Comparison of ENCODE assay signal across 10 cellular contexts in the genomic region with DNA sequence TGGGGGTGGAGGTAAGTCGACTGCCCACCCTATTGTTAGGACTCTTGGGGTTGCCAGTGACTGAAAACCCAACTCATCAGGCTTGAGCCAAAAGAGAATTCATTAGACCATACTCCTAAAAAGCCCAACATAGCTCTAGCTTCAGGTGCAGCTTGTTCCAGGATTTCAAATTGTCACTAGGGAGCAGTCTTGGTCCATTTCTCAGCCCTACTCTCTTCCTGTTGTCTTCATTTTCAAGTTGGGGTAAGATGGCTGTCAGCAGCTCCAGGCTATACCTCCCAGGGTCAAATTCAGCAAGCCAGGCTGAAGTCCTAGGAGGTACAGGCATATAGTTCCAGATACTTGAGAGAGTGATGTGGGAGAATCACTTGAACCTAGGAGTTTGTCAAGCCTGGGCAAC. TPM values are rescaled to one million over a fixed set of nuclear protein-coding genes. Genes with fewer than 3 reads are reported as not detected.
DNase-seq lines count a peak whose midpoint lies in the region; ATAC-seq and TF ChIP-seq lines count a peak whose summit lies in the region.
"Had no signal": no experiment of that assay in that cellular context is flagged by ENCODE, and none has a peak within 500 bp of the region (broad histone marks: within the 10 kb centered on the region; RNA-seq: fewer than 3 reads in every experiment).

No MANE protein-coding gene starts in this region.

- no peak overlapping the region for H3K27ac ChIP-seq in HEK293 (ENCODE audit: extremely low read depth, low read depth, low read length)
- no peak overlapping the region for H3K27ac ChIP-seq in WERI-Rb-1
- H3K27ac ChIP-seq in Peyer's patch = no peak overlapping the region
- H3K27ac ChIP-seq: upper lobe of left lung had no signal

- POLR2A ChIA-PET in HEK293 (lab: Yijun Ruan, JAX) = no interaction called here

- in situ Hi-C loops in ACHN (cut with HindIII; ENCODE audit: low pct_ligation_motif_present, low pct_unique_long_range_greater_than_20kb, low sequenced_read_pairs) = no loop called here

- H3K36me3 ChIP-seq in HEK293 (ENCODE audit: control insufficient read depth in 2 of 2, insufficient read depth in 1 of 2, low read length in 2 of 2) = no peaks in the 10 kb centered on the region
- no peaks in the 10 kb centered on the region for H3K36me3 ChIP-seq in WERI-Rb-1
- H3K36me3 ChIP-seq in Peyer's patch = no peaks in the 10 kb centered on the region
- H3K36me3 ChIP-seq: upper lobe of left lung had no signal

- H3K4me1 ChIP-seq in HEK293 (ENCODE audit: control insufficient read depth, insufficient read depth, low read length) = no peaks in the 10 kb centered on the region
- H3K4me1 ChIP-seq in Peyer's patch = no peaks in the 10 kb centered on the region
- H3K4me1 ChIP-seq: Caco-2, upper lobe of left lung had no signal

- TF ChIP-seq POLR2A in Peyer's patch (IDR thresholded peaks at IDR 0.05) = no peak

- H3K9me3 ChIP-seq in HEK293 (ENCODE audit: control insufficient read depth, insufficient read depth, low read depth, low read length) = no peaks in the 10 kb centered on the region
- peaks cover 3% of the 10 kb centered on the region for H3K9me3 ChIP-seq in WERI-Rb-1 (ENCODE audit: severe bottlenecking)
- no peaks in the 10 kb centered on the region for H3K9me3 ChIP-seq in Peyer's patch
- H3K9me3 ChIP-seq: Caco-2, upper lobe of left lung had no signal

- no peak for TF ChIP-seq CTCF in HEK293 (tag by site-specific recombination; IDR thresholded peaks at IDR 0.05)
- peak; percentile 50; the same call in 1 of the 2 replicates for TF ChIP-seq CTCF in WERI-Rb-1 (IDR thresholded peaks at IDR 0.05; ENCODE audit: low read depth, low read length)
- no peak for TF ChIP-seq CTCF in omental fat pad (IDR thresholded peaks at IDR 0.05)
- peak in 3 of 6 experiments; percentile 25 to 37 (median 30) for TF ChIP-seq CTCF in Peyer's patch (IDR thresholded peaks at IDR 0.05)

- CTCF ChIA-PET in HEK293 (lab: Yijun Ruan, JAX) = interaction anchor here (0.5 to 7.6 kb wide), 21 partner anchors 9 to 399 kb away, joined by 3 to 114 read pairs (median 4); partner anchors contain the start of gene COL13A1

- H3K4me3 ChIP-seq in HEK293 (ENCODE audit: low read depth, low read length) (no peak overlapping the region), WERI-Rb-1 (ENCODE audit: low read depth, low read length) (no peak overlapping the region), Peyer's patch (no peak overlapping the region)
- H3K4me3 ChIP-seq: upper lobe of left lung had no signal

- ATAC-seq in omental fat pad (ENCODE audit: low FRiP score) = no peak

- DNase-seq in ACHN = peak; percentile 53
- no peak for DNase-seq in WERI-Rb-1
- peak; percentile 69 for DNase-seq in iPS-NIHi7 (ENCODE audit: extremely low spot score)
- DNase-seq in omental fat pad (ENCODE audit: low spot score) = no peak
- no peak for DNase-seq in D341Med (ENCODE audit: low spot score)
- DNase-seq in Peyer's patch = no peak
- DNase-seq in NCI-H1930 (lab: John Stamatoyannopoulos, UW) = no peak
- DNase-seq: Caco-2, upper lobe of left lung had no signal

- H3K27me3 ChIP-seq in WERI-Rb-1 (ENCODE audit: insufficient read depth, low read depth, severe bottlenecking) (no peaks in the 10 kb centered on the region), Peyer's patch (no peaks in the 10 kb centered on the region)
- H3K27me3 ChIP-seq: upper lobe of left lung had no signal

TF ChIP-seq in HEK293, 187 proteins besides CTCF, POLR2A, EP300 and RAD21:
- TF ChIP-seq ZNF521 (tag by site-specific recombination; IDR thresholded peaks at IDR 0.05) (no peak), ZNF121 (tag by site-specific recombination; IDR thresholded peaks at IDR 0.05) (peak; percentile 66; the same call in 1 of the 2 replicates), ZNF654 (tag by site-specific recombination; IDR thresholded peaks at IDR 0.05; ENCODE audit: low read depth) (peak; percentile 50), ELK4 (IDR thresholded peaks at IDR 0.05; ENCODE audit: borderline replicate concordance, low read depth, low read length) (no peak), ZSCAN16 (tag by site-specific recombination; IDR thresholded peaks at IDR 0.05) (no peak), GLIS1 (tag by site-specific recombination; IDR thresholded peaks at IDR 0.05) (peak; percentile 43; the same call in 1 of the 2 replicates)
TF ChIP-seq in HEK293: peak in this region for 3.

RNA-seq across cellular contexts. Expression of gene COL13A1, which starts 14.9 kb away (rescaled TPM):
- under 1 TPM in 2 of 4 donors, not detected in 2; 0.46 to 0.60 TPM for total RNA-seq in omental fat pad
- total RNA-seq in Peyer's patch = 1 to 10 TPM in 2 of 4 donors, under 1 TPM in 1, not detected in 1; 0.94 to 6.6 (median 3.9) TPM
- total RNA-seq: Caco-2 had no signal

Comparison
In these comparisons a context has a peak if more than half of its experiments do, and no peak if none do; other contexts are left out.
1. DNase-seq: peak in ACHN (single experiment) and iPS-NIHi7 (single experiment); none in WERI-Rb-1 (single experiment), omental fat pad (single experiment), D341Med (single experiment), Peyer's patch (0 of 3) and NCI-H1930 (0 of 2).